Comparison of ENCODE assay signal across 2 cellular contexts in genomic region chrX:42602566-42602965, GRCh38.
TF ChIP-seq lines count a peak whose summit lies in the region.

No MANE protein-coding gene starts in this region.

TF ChIP-seq in HepG2, 621 proteins besides CTCF, POLR2A, EP300 and RAD21:
- TF ChIP-seq MED1 (CRISPR knock-in tag; IDR thresholded peaks at IDR 0.05) (no peak), ZNF10 (CRISPR knock-in tag; IDR thresholded peaks at IDR 0.05; ENCODE audit: borderline replicate concordance, low read depth) (no peak), MZF1 (CRISPR knock-in tag; IDR thresholded peaks at IDR 0.05; ENCODE audit: borderline replicate concordance) (no peak), BORCS8-MEF2B (CRISPR knock-in tag; IDR thresholded peaks at IDR 0.05) (no peak), MEIS2 (CRISPR knock-in tag; IDR thresholded peaks at IDR 0.05) (no peak), ARNT2 (CRISPR knock-in tag; IDR thresholded peaks at IDR 0.05; ENCODE audit: low read depth) (no peak), CREB3 (CRISPR knock-in tag; IDR thresholded peaks at IDR 0.05) (no peak), IRX3 (CRISPR knock-in tag; IDR thresholded peaks at IDR 0.05; ENCODE audit: borderline replicate concordance, low read depth) (no peak), GTF2F1 (IDR thresholded peaks at IDR 0.05; ENCODE audit: low read length) (no peak), TMF1 (CRISPR knock-in tag; IDR thresholded peaks at IDR 0.05; ENCODE audit: low read depth) (no peak), SCMH1 (CRISPR knock-in tag; IDR thresholded peaks at IDR 0.05; ENCODE audit: borderline replicate concordance) (no peak), ZNF44 (CRISPR knock-in tag; IDR thresholded peaks at IDR 0.05) (no peak), TRIM24 (CRISPR knock-in tag; IDR thresholded peaks at IDR 0.05) (no peak), NBN (conservative IDR thresholded peaks at IDR 0.05) (no peak), ZNF670 (CRISPR knock-in tag; IDR thresholded peaks at IDR 0.05; ENCODE audit: borderline replicate concordance) (no peak)
- TF ChIP-seq, protein P1, sequence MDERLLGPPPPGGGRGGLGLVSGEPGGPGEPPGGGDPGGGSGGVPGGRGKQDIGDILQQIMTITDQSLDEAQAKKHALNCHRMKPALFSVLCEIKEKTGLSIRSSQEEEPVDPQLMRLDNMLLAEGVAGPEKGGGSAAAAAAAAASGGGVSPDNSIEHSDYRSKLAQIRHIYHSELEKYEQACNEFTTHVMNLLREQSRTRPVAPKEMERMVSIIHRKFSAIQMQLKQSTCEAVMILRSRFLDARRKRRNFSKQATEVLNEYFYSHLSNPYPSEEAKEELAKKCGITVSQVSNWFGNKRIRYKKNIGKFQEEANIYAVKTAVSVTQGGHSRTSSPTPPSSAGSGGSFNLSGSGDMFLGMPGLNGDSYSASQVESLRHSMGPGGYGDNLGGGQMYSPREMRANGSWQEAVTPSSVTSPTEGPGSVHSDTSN (CRISPR knock-in tag; IDR thresholded peaks at IDR 0.05), result no peak

TF ChIP-seq in H1, 55 proteins besides CTCF, POLR2A, EP300 and RAD21:
- TF ChIP-seq RFX5 (IDR thresholded peaks at IDR 0.05; ENCODE audit: borderline replicate concordance, low read depth, low read length) (no peak), JUND (IDR thresholded peaks at IDR 0.05; ENCODE audit: low read length) (no peak), NRF1 (IDR thresholded peaks at IDR 0.05; ENCODE audit: low read depth, low read length) (no peak), EZH2 (IDR thresholded peaks at IDR 0.05; ENCODE audit: low read depth, low read length, severe bottlenecking) (no peak), SAP30 (IDR thresholded peaks at IDR 0.05; ENCODE audit: insufficient read depth, insufficient replicate concordance, low read length) (no peak), BACH1 (IDR thresholded peaks at IDR 0.05; ENCODE audit: low read length) (no peak), GTF2F1 (IDR thresholded peaks at IDR 0.05; ENCODE audit: borderline replicate concordance, low read depth, low read length) (no peak), BRCA1 (IDR thresholded peaks at IDR 0.05; ENCODE audit: low read depth, low read length) (no peak), PHF8 (conservative IDR thresholded peaks at IDR 0.05; ENCODE audit: low read depth, low read length) (no peak), FOSL1 (IDR thresholded peaks at IDR 0.05; ENCODE audit: insufficient read depth, low read depth, low read length) (no peak), SP4 (IDR thresholded peaks at IDR 0.05; ENCODE audit: low read length) (no peak), SP1 (IDR thresholded peaks at IDR 0.05; ENCODE audit: low read depth, low read length) (no peak), POLR2AphosphoS5 (IDR thresholded peaks at IDR 0.05; ENCODE audit: low read depth, low read length) (no peak), CHD1 (IDR thresholded peaks at IDR 0.05; ENCODE audit: low read depth, low read length) (no peak), POU5F1 (IDR thresholded peaks at IDR 0.05; ENCODE audit: low read depth, low read length) (no peak), NANOG (IDR thresholded peaks at IDR 0.05; ENCODE audit: insufficient read depth, low read depth, low read length, poor library complexity, severe bottlenecking) (no peak), SIX5 (IDR thresholded peaks at IDR 0.05; ENCODE audit: low read depth, low read length) (no peak)
